Comparison of ENCODE assay signal across 15 cellular contexts in the genomic region with DNA sequence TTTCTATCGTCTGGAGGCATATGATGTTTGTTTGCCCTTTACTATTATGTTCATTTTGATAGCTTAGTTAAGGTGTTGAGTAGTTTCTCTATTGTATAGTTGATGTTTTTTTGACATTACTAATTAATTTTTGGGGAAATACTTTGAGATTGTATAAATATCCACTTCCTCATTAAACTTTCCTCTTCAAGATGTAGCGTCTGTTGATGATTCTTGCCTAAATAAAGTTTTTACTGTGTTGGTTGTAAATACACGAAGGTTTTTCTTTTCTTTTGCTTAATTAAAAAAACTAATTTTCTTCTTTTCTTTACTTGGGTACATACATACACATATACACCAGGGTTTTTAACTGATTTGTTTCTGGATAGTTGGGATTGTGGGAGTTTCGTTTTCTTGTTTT. TPM values are rescaled to one million over a fixed set of nuclear protein-coding genes. Genes with fewer than 3 reads are reported as not detected.
DNase-seq lines count a peak whose midpoint lies in the region; ATAC-seq and TF ChIP-seq lines count a peak whose summit lies in the region.
"Had no signal": no experiment of that assay in that cellular context is flagged by ENCODE, and none has a peak within 500 bp of the region (broad histone marks: within the 10 kb centered on the region; RNA-seq: fewer than 3 reads in every experiment).

No MANE protein-coding gene starts in this region.

- ATAC-seq in natural killer cell (no peak), HG03442 (IDR thresholded peaks at IDR 0.05; ENCODE audit: unreplicated experiment) (no peak), HG03342 (IDR thresholded peaks at IDR 0.05; ENCODE audit: unreplicated experiment) (no peak)

- H3K9me3 ChIP-seq in GM23248 (ENCODE audit: low read depth) = no peaks in the 10 kb centered on the region
- H3K9me3 ChIP-seq in ascending aorta = no peaks in the 10 kb centered on the region
- H3K9me3 ChIP-seq: right atrium auricular region had no signal

- H3K36me3 ChIP-seq in GM23248 (ENCODE audit: low read depth) (no peaks in the 10 kb centered on the region), ascending aorta (no peaks in the 10 kb centered on the region)
- H3K36me3 ChIP-seq: right atrium auricular region had no signal

- H3K4me1 ChIP-seq in GM23248 (ENCODE audit: insufficient read depth) (peaks cover 76% of the 10 kb centered on the region), ascending aorta (peaks cover 11 to 50% of the 10 kb centered on the region in 2 donors)

- H3K9me3 Mint-ChIP-seq in CD14-positive monocyte (no peaks in the 10 kb centered on the region), natural killer cell (no peaks in the 10 kb centered on the region)

- peaks cover 52% of the 10 kb centered on the region for H4K20me1 ChIP-seq in GM23248 (ENCODE audit: insufficient read depth)

- no peak overlapping the region for H3K27ac ChIP-seq in GM23248
- peak overlapping the region; percentile 3 to 19 for H3K27ac ChIP-seq in ascending aorta
- H3K27ac ChIP-seq: right atrium auricular region had no signal

- H2AFZ ChIP-seq in GM23248 = no peak overlapping the region

- H3K27me3 ChIP-seq in GM23248 (replicated peaks; ENCODE audit: insufficient read depth) = no peaks in the 10 kb centered on the region
- H3K27me3 ChIP-seq in ascending aorta = no peaks in the 10 kb centered on the region
- H3K27me3 ChIP-seq: right atrium auricular region had no signal

- peaks cover 5% of the 10 kb centered on the region; the same call in 1 of the 2 replicates for H3F3A ChIP-seq in GM23248 (ENCODE audit: insufficient read depth)

- peak overlapping the region; percentile 86 to 94 (median 92) for H3K27ac Mint-ChIP-seq in CD14-positive monocyte
- peak overlapping the region in 1 of 2 donors; percentile 84 for H3K27ac Mint-ChIP-seq in natural killer cell

- H3K4me1 Mint-ChIP-seq in CD14-positive monocyte (peaks cover 77% of the 10 kb centered on the region), natural killer cell (peaks cover 75 to 77% of the 10 kb centered on the region in 2 donors)

- peaks cover 0 to 2% of the 10 kb centered on the region in 2 donors for H3K36me3 Mint-ChIP-seq in CD14-positive monocyte
- no peaks in the 10 kb centered on the region for H3K36me3 Mint-ChIP-seq in natural killer cell

- H3K4me3 Mint-ChIP-seq in CD14-positive monocyte (peak overlapping the region; percentile 55 to 67), natural killer cell (peak overlapping the region; percentile 56)

- H3K27me3 Mint-ChIP-seq in CD14-positive monocyte (ENCODE audit: low read depth in 3 of 3) = peaks cover 0 to 2% (median 0%) of the 10 kb centered on the region in 3 donors
- H3K27me3 Mint-ChIP-seq in natural killer cell (ENCODE audit: low read depth in 2 of 2) = no peaks in the 10 kb centered on the region

- DNase-seq in CD14-positive monocyte (ENCODE audit: low spot score) (no peak), GM23248 (no peak), ascending aorta (ENCODE audit: low spot score in 2 of 2) (no peak), natural killer cell (no peak), germinal center (ENCODE audit: low spot score) (no peak)
- DNase-seq: activated gamma-delta T cell treated with Interleukin-2 at 50 U/mL for 16 hours, DMS79 treated with DMSO at 0.1 percent for 48 hours, NCI-H1092, NCI-H2171, NCI-H748 treated with DMSO at 0.1 percent for 48 hours, substantia nigra, SW 1271 had no signal

- in situ Hi-C loops in GM23248 (cut with MboI) = no loop called here

- H3K4me3 ChIP-seq in GM23248 = no peak overlapping the region
- no peak overlapping the region for H3K4me3 ChIP-seq in ascending aorta
- H3K4me3 ChIP-seq: right atrium auricular region had no signal

- intact Hi-C loops in CD14-positive monocyte (cut with micrococcal nuclease) (no loop called here), ascending aorta (cut with DNase I) (no loop called here), natural killer cell (cut with micrococcal nuclease) (loop anchor here (5.0 kb wide), 1 partner anchor 35 kb away; no protein-coding TSS in a partner anchor)

- H3K9ac ChIP-seq in GM23248 = no peak overlapping the region

- peak overlapping the region; percentile 1 for H3K4me2 ChIP-seq in GM23248 (ENCODE audit: unreplicated experiment)

- no peaks in the 10 kb centered on the region for H3K9me2 ChIP-seq in GM23248 (ENCODE audit: insufficient read depth)

- TF ChIP-seq CTCF in CD14-positive monocyte (IDR thresholded peaks at IDR 0.05) (no peak), ascending aorta (IDR thresholded peaks at IDR 0.05) (no peak), natural killer cell (IDR thresholded peaks at IDR 0.05) (no peak)

- H3K79me2 ChIP-seq in GM23248 (ENCODE audit: insufficient read depth) = peaks cover 100% of the 10 kb centered on the region

- WGBS in GM23248 (ENCODE audit: low coverage in 1 of 2, low lambda C conversion rate in 2 of 2, missing lambda C conversion rate in 2 of 2), 2 experiments = 80 to 87% methylated on average over 4 of the region's 4 CpGs

RNA-seq across cellular contexts. Expression of a gene that starts 8.5 kb away (rescaled TPM):
- 10 to 100 TPM; 33.1 to 58.0 TPM for polyA plus RNA-seq in CD14-positive monocyte
- total RNA-seq in GM23248 (2014; rRNA removed; shearing (Covaris generic)) = 29.1 and 30.7 TPM in 2 replicates
- polyA plus RNA-seq in GM23248 (2016; fragmentation: Nextera tagmentation; extraction: Ambion mirVana) = 63.2 and 63.5 TPM in 2 replicates
- total RNA-seq in ascending aorta = 43.0 TPM
- total RNA-seq in natural killer cell = 100 to 1,000 TPM; 272 to 353 (median 345) TPM
